ENCODE assay signal across 8 cellular contexts in genomic region chr18:31793531-31793930, GRCh38. TPM values are rescaled to one million over a fixed set of nuclear protein-coding genes. Genes with fewer than 3 reads are reported as not detected.
"Had no signal": no experiment of that assay in that cellular context is flagged by ENCODE, and none has a peak within 500 bp of the region (broad histone marks: within the 10 kb centered on the region; RNA-seq: fewer than 3 reads in every experiment).

No MANE protein-coding gene starts in this region.

- DNase-seq: H9, HCEC 1CT, HFFc6, IMR-90 had no signal

- ATAC-seq: GM23338, K562 had no signal

- H3K9me3 Mint-ChIP-seq: GM23338, H9, HFFc6 had no signal

- H3K27ac Mint-ChIP-seq: GM23338, HFFc6 had no signal

- H3K4me3 Mint-ChIP-seq: GM23338, H9, HFFc6 had no signal

- H3K4me3 ChIP-seq: GM23338, K562 had no signal

- H3K4me2 ChIP-seq: GM23338 had no signal

RNA-seq across cellular contexts. Expression of gene SLC25A52, which starts 32.9 kb away (rescaled TPM):
- total RNA-seq: GM23338, H1, H9, HFFc6, HT-29, IMR-90, K562 had no signal
- polyA plus RNA-seq: GM23338, H1, IMR-90, K562 had no signal
